Comparison of ENCODE assay signal across 14 cellular contexts in the genomic region with DNA sequence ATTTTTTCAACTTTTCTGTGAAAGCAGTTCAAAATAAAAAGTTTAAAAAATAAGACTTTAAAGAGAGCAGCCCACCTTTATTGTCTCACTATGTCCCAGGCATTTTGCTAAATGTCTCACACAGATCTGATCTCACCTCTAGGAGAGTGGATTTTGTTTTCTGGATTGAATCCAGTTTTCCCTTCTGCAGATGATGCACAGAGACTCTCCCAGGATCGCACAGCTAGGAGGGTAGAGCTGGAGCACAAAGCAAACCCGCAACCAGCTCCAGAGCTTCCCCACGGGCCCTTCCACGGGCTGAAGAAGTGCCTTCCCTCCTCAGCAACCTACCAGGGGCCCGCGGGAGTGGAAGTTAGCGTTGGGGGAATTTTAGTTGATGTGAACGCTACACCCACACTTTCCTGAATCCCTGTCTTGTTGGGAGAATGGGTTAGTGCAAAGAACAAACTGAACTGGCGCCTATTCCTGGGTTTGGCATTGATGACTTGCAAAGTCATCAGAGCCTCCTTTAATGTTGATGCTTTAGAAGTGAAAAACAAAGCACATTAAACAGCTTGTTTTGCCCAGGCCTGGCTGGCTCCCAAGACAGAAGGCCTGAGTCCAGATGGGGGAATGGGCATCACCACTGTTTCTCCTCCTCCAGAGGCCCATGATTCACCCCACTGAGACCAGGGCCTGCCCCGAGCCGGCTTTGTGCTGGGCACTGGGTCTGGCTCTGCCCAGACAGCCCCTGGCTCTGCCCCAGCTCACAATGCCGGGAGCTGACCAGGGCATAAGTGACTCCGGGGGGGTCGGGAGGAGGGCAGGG. TPM values are rescaled to one million over a fixed set of nuclear protein-coding genes. Genes with fewer than 3 reads are reported as not detected.
A peak's percentile ranks its signal among the peaks of the same experiment; 100 is the strongest.
DNase-seq lines count a peak whose midpoint lies in the region; ATAC-seq, FAIRE-seq and TF ChIP-seq lines count a peak whose summit lies in the region.
"Had no signal": no experiment of that assay in that cellular context is flagged by ENCODE, and none has a peak within 500 bp of the region (broad histone marks: within the 10 kb centered on the region; RNA-seq: fewer than 3 reads in every experiment).

No MANE protein-coding gene starts in this region.

- H3K4me3 Mint-ChIP-seq in WTC11, result no peak overlapping the region
- H3K4me3 Mint-ChIP-seq: activated CD8-positive, alpha-beta T cell treated with anti-CD3 and anti-CD28 coated beads for 36 hours had no signal

- no peaks in the 10 kb centered on the region for H3K36me3 Mint-ChIP-seq in WTC11

- peak overlapping the region; percentile 74 for H3K27ac Mint-ChIP-seq in WTC11
- H3K27ac Mint-ChIP-seq: activated CD8-positive, alpha-beta T cell treated with anti-CD3 and anti-CD28 coated beads for 36 hours had no signal

- CTCF ChIA-PET in WTC11 (lab: Charles Lee), result no interaction called here

- H3K27me3 Mint-ChIP-seq in WTC11 (ENCODE audit: low read depth), result peaks cover 16% of the 10 kb centered on the region

- no peak for ATAC-seq in WTC11
- ATAC-seq: activated CD8-positive, alpha-beta T cell treated with anti-CD3 and anti-CD28 coated beads for 36 hours had no signal

- no peak overlapping the region for H3K4me3 ChIP-seq in brain microvascular endothelial cell (ENCODE audit: low read depth, low read length)
- H3K4me3 ChIP-seq: SJCRH30 had no signal

- H3K4me1 Mint-ChIP-seq in WTC11, result peaks cover 33% of the 10 kb centered on the region

- intact Hi-C loops in posterior cingulate gyrus (cut with DNase I), result no loop called here

- no peak for FAIRE-seq in frontal cortex (lab: Jason Lieb, UNC)
- FAIRE-seq: colon, keratinocyte had no signal

- H3K27me3 ChIP-seq in brain microvascular endothelial cell (replicated peaks), result no peaks in the 10 kb centered on the region
- H3K27me3 ChIP-seq: SJCRH30 had no signal

- H3K27ac ChIP-seq in brain microvascular endothelial cell, result no peak overlapping the region
- H3K27ac ChIP-seq: SJCRH30 had no signal

- peaks cover 6% of the 10 kb centered on the region; the same call in 1 of the 2 replicates for H3K9me3 Mint-ChIP-seq in WTC11
- H3K9me3 Mint-ChIP-seq: activated CD8-positive, alpha-beta T cell treated with anti-CD3 and anti-CD28 coated beads for 36 hours had no signal

- in situ Hi-C loops in brain microvascular endothelial cell (cut with HindIII; ENCODE audit: low pct_ligation_motif_present, low sequenced_read_pairs), result no loop called here

- H3K36me3 ChIP-seq in brain microvascular endothelial cell (replicated peaks), result no peaks in the 10 kb centered on the region
- H3K36me3 ChIP-seq: SJCRH30 had no signal

- DNase-seq in Ammon's horn (ENCODE audit: low spot score) (peak; percentile 90), WTC11 (ENCODE audit: low spot score) (no peak), frontal cortex (ENCODE audit: low spot score in 2 of 2) (peak; percentile 66 to 68), posterior cingulate gyrus (peak; percentile 72 to 97 (median 82)), NCI-H146 treated with DMSO at 0.1 percent for 48 hours (lab: John Stamatoyannopoulos, UW; ENCODE audit: unreplicated experiment) (no peak), NCI-H1105 treated with DMSO at 0.1 percent for 48 hours (lab: John Stamatoyannopoulos, UW) (no peak), brain microvascular endothelial cell (no peak), HPDE6-E6E7 (ENCODE audit: extremely low spot score) (no peak)
- DNase-seq: activated CD8-positive, alpha-beta T cell treated with anti-CD3 and anti-CD28 coated beads for 36 hours; NCI-H1105; SJCRH30; stimulated activated naive CD4-positive, alpha-beta T cell treated with Interleukin-2 at 50 U/mL for 16 hours had no signal

- TF ChIP-seq CTCF in WTC11 (IDR thresholded peaks at IDR 0.05) (no peak), brain microvascular endothelial cell (IDR thresholded peaks at IDR 0.05; ENCODE audit: low read depth, low read length, missing control alignments) (no peak)

- POLR2A ChIA-PET in WTC11 (lab: Charles Lee), result interaction anchor here (0.6 kb wide), 1 partner anchor 336 kb away, joined by 3 read pairs; no protein-coding TSS in a partner anchor

TF ChIP-seq in WTC11, 78 proteins besides CTCF, POLR2A, EP300 and RAD21 (continues in another document):
- TF ChIP-seq ZNF416 (CRISPR knock-in tag; IDR thresholded peaks at IDR 0.05) (no peak), ZBTB43 (CRISPR knock-in tag; IDR thresholded peaks at IDR 0.05) (no peak), IRF1 (CRISPR knock-in tag; IDR thresholded peaks at IDR 0.05) (no peak), HMGA2 (CRISPR knock-in tag; IDR thresholded peaks at IDR 0.05) (no peak), JUN (CRISPR knock-in tag; IDR thresholded peaks at IDR 0.05) (no peak), ZNF317 (CRISPR knock-in tag; IDR thresholded peaks at IDR 0.05; ENCODE audit: borderline replicate concordance, low read depth) (no peak), PRRX2 (CRISPR knock-in tag; IDR thresholded peaks at IDR 0.05) (no peak), FOXP1 (CRISPR knock-in tag; IDR thresholded peaks at IDR 0.05; ENCODE audit: borderline replicate concordance) (no peak), ELF4 (CRISPR knock-in tag; IDR thresholded peaks at IDR 0.05; ENCODE audit: low read depth) (no peak), ZNF671 (CRISPR knock-in tag; IDR thresholded peaks at IDR 0.05) (no peak), RELA (CRISPR knock-in tag; IDR thresholded peaks at IDR 0.05; ENCODE audit: borderline replicate concordance) (no peak), ZNF121 (CRISPR knock-in tag; IDR thresholded peaks at IDR 0.05) (no peak)
- TF ChIP-seq, protein P1, sequence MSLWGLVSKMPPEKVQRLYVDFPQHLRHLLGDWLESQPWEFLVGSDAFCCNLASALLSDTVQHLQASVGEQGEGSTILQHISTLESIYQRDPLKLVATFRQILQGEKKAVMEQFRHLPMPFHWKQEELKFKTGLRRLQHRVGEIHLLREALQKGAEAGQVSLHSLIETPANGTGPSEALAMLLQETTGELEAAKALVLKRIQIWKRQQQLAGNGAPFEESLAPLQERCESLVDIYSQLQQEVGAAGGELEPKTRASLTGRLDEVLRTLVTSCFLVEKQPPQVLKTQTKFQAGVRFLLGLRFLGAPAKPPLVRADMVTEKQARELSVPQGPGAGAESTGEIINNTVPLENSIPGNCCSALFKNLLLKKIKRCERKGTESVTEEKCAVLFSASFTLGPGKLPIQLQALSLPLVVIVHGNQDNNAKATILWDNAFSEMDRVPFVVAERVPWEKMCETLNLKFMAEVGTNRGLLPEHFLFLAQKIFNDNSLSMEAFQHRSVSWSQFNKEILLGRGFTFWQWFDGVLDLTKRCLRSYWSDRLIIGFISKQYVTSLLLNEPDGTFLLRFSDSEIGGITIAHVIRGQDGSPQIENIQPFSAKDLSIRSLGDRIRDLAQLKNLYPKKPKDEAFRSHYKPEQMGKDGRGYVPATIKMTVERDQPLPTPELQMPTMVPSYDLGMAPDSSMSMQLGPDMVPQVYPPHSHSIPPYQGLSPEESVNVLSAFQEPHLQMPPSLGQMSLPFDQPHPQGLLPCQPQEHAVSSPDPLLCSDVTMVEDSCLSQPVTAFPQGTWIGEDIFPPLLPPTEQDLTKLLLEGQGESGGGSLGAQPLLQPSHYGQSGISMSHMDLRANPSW (CRISPR knock-in tag; conservative IDR thresholded peaks at IDR 0.05; ENCODE audit: low read depth), result no peak
- TF ChIP-seq, protein P2, sequence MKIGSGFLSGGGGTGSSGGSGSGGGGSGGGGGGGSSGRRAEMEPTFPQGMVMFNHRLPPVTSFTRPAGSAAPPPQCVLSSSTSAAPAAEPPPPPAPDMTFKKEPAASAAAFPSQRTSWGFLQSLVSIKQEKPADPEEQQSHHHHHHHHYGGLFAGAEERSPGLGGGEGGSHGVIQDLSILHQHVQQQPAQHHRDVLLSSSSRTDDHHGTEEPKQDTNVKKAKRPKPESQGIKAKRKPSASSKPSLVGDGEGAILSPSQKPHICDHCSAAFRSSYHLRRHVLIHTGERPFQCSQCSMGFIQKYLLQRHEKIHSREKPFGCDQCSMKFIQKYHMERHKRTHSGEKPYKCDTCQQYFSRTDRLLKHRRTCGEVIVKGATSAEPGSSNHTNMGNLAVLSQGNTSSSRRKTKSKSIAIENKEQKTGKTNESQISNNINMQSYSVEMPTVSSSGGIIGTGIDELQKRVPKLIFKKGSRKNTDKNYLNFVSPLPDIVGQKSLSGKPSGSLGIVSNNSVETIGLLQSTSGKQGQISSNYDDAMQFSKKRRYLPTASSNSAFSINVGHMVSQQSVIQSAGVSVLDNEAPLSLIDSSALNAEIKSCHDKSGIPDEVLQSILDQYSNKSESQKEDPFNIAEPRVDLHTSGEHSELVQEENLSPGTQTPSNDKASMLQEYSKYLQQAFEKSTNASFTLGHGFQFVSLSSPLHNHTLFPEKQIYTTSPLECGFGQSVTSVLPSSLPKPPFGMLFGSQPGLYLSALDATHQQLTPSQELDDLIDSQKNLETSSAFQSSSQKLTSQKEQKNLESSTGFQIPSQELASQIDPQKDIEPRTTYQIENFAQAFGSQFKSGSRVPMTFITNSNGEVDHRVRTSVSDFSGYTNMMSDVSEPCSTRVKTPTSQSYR (CRISPR knock-in tag; IDR thresholded peaks at IDR 0.05), result no peak
- TF ChIP-seq, protein P3, sequence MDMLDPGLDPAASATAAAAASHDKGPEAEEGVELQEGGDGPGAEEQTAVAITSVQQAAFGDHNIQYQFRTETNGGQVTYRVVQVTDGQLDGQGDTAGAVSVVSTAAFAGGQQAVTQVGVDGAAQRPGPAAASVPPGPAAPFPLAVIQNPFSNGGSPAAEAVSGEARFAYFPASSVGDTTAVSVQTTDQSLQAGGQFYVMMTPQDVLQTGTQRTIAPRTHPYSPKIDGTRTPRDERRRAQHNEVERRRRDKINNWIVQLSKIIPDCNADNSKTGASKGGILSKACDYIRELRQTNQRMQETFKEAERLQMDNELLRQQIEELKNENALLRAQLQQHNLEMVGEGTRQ (CRISPR knock-in tag; IDR thresholded peaks at IDR 0.05), result no peak

RNA-seq across cellular contexts. Expression of gene C2CD2, which starts 6.0 kb away (rescaled TPM):
- total RNA-seq in WTC11 (2021) (11.2 to 14.9 TPM (median 14.1 TPM) in 3 replicates), frontal cortex (9.4 TPM)

Comparison
In these comparisons a context has a peak if more than half of its experiments do, and no peak if none do; other contexts are left out.
1. DNase-seq: peak in Ammon's horn (single experiment), frontal cortex (2 of 2) and posterior cingulate gyrus (10 of 10); none in WTC11 (single experiment), NCI-H146 treated with DMSO at 0.1 percent for 48 hours (single experiment), NCI-H1105 treated with DMSO at 0.1 percent for 48 hours (single experiment), brain microvascular endothelial cell (single experiment) and HPDE6-E6E7 (single experiment).